Comparison of ENCODE assay signal across 23 cellular contexts in genomic region chr12:63945777-63946176, GRCh38.
"Had no signal": no experiment of that assay in that cellular context is flagged by ENCODE, and none has a peak within 500 bp of the region (broad histone marks: within the 10 kb centered on the region; RNA-seq: fewer than 3 reads in every experiment).

No MANE protein-coding gene starts in this region.

- H3K4me3 ChIP-seq: adrenal gland, cardiac muscle cell, spleen, thyroid gland, uterus had no signal

- H3K36me3 ChIP-seq: adrenal gland, cardiac muscle cell, spleen, thyroid gland had no signal

- H3K4me1 Mint-ChIP-seq: natural killer cell had no signal

- H3K4me1 ChIP-seq: uterus had no signal

- H3K9me3 ChIP-seq: adrenal gland, spleen, thyroid gland, uterus had no signal

- FAIRE-seq: frontal cortex had no signal

- H3K27me3 Mint-ChIP-seq: activated B cell treated with CpG ODN at 0.5 μM for 24 hours; activated CD4-positive, alpha-beta memory T cell treated with anti-CD3 and anti-CD28 coated beads for 36 hours had no signal

- H3K27ac ChIP-seq: cardiac muscle cell, uterus had no signal

- H3K4me3 Mint-ChIP-seq: activated B cell treated with CpG ODN at 0.5 μM for 24 hours; activated CD4-positive, alpha-beta memory T cell treated with anti-CD3 and anti-CD28 coated beads for 36 hours; activated T-helper 1 cell treated with anti-CD3 and anti-CD28 coated beads, Interleukin-12 subunit alpha, Interleukin-12 subunit beta, Interleukin-2, Interleukin-4 antibody, amounts not matched to agents 30 ng/mL and 10 ng/mL and 1 ng/mL, durations not matched to agents 14 hours and 24 hours and 36 hours; endodermal cell; natural killer cell; stimulated activated naive B cell treated with anti-CD40 and anti-IgM and Interleukin-4, amounts not matched to agents 10 μg/mL and 1 μg/mL and 100 μg/mL, for 72 hours had no signal

- H3K27me3 ChIP-seq: adrenal gland, cardiac muscle cell, spleen, thyroid gland, uterus had no signal

- DNase-seq: activated B cell treated with CpG ODN at 0.5 μM for 24 hours; activated CD4-positive, alpha-beta memory T cell treated with anti-CD3 and anti-CD28 coated beads for 36 hours; activated CD4-positive, alpha-beta T cell treated with anti-CD3 and anti-CD28 coated beads for 4 hours; activated gamma-delta T cell treated with Interleukin-2 at 50 U/mL for 16 hours; activated T-cell treated with anti-CD3 and anti-CD28 coated beads for 4 hours; adrenal gland; endodermal cell; erythroblast; mesenchymal stem cell; natural killer cell; nucleus accumbens; posterior cingulate gyrus; spleen; stimulated activated CD4-positive, alpha-beta T cell treated with anti-CD3 and anti-CD28 coated beads, Interleukin-4, amount 100 ng/mL, for 4 hours; stimulated activated naive B cell treated with anti-CD40 and anti-IgM and Interleukin-4, amounts not matched to agents 10 μg/mL and 1 μg/mL and 100 μg/mL, for 72 hours; T-helper 1 cell; T-helper 9 cell; uterus had no signal

- H3K27ac Mint-ChIP-seq: activated B cell treated with CpG ODN at 0.5 μM for 24 hours; activated CD4-positive, alpha-beta memory T cell treated with anti-CD3 and anti-CD28 coated beads for 36 hours; activated T-helper 1 cell treated with anti-CD3 and anti-CD28 coated beads, Interleukin-12 subunit alpha, Interleukin-12 subunit beta, Interleukin-2, Interleukin-4 antibody, amounts not matched to agents 30 ng/mL and 10 ng/mL and 1 ng/mL, durations not matched to agents 14 hours and 24 hours and 36 hours; endodermal cell; natural killer cell; stimulated activated naive B cell treated with anti-CD40 and anti-IgM and Interleukin-4, amounts not matched to agents 10 μg/mL and 1 μg/mL and 100 μg/mL, for 72 hours had no signal

- ATAC-seq: activated naive CD4-positive, alpha-beta T cell treated with anti-CD3 and anti-CD28 coated beads, Interleukin-2, amount 50 U/mL, for 72 hours; natural killer cell; stimulated activated naive B cell treated with anti-CD40 and anti-IgM and Interleukin-4, amounts not matched to agents 10 μg/mL and 1 μg/mL and 100 μg/mL, for 72 hours had no signal

- H3K36me3 Mint-ChIP-seq: activated CD4-positive, alpha-beta memory T cell treated with anti-CD3 and anti-CD28 coated beads for 36 hours; activated naive CD4-positive, alpha-beta T cell treated with anti-CD3 and anti-CD28 coated beads, Interleukin-2, amount 50 U/mL, for 72 hours; natural killer cell; stimulated activated naive B cell treated with anti-CD40 and anti-IgM and Interleukin-4, amounts not matched to agents 10 μg/mL and 1 μg/mL and 100 μg/mL, for 72 hours had no signal

- H3K9me3 Mint-ChIP-seq: activated B cell treated with CpG ODN at 0.5 μM for 24 hours; activated CD4-positive, alpha-beta memory T cell treated with anti-CD3 and anti-CD28 coated beads for 36 hours; activated naive CD4-positive, alpha-beta T cell treated with anti-CD3 and anti-CD28 coated beads, Interleukin-2, amount 50 U/mL, for 72 hours; activated T-helper 1 cell treated with anti-CD3 and anti-CD28 coated beads, Interleukin-12 subunit alpha, Interleukin-12 subunit beta, Interleukin-2, Interleukin-4 antibody, amounts not matched to agents 30 ng/mL and 10 ng/mL and 1 ng/mL, durations not matched to agents 14 hours and 24 hours and 36 hours; endodermal cell; natural killer cell; stimulated activated naive B cell treated with anti-CD40 and anti-IgM and Interleukin-4, amounts not matched to agents 10 μg/mL and 1 μg/mL and 100 μg/mL, for 72 hours had no signal
